Comparison of ENCODE assay signal across 1 cellular context in the genomic region with DNA sequence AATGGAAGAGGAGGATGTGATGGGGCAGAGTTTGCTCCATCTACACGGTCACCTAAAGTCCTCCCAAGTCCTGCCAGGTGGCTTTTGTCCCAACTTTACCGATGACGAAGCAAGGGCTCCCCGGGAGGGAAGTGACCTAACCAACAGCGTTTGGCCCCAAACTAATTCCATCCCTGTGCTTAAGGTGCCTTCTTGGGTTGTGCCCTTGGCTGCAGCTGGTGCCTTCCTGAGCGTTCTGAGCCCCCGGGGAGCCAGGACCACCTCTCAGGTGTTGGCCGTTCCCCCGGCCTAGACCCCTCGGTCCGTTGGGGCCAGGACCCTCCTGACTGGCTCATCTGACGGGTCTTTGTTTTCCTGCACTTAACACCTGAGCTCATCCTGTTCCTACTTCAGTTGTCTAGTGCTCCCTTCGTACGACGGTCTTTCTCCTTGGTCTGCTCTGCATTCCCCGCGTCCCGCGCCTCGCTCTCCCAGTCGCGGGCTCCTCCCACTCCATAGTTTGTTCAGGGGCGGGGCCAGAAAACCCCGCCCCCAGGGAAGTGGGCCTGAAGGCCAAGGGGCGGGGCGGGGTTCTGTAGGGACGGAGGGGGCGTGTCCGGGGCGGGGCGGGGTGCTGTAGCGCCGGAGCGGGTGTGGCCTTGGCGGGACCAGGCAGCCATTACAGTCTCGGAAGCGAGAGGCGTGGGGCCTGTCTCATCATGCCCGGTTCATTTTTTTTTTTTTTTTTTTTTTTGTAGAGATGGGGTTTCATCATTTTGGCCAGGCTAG.
A peak's percentile ranks its signal among the peaks of the same experiment; 100 is the strongest.
TF ChIP-seq lines count a peak whose summit lies in the region.

No MANE protein-coding gene starts in this region.

TF ChIP-seq in HepG2, 621 proteins besides CTCF, POLR2A, EP300 and RAD21 (continued from another document and continues in another):
- no peak for TF ChIP-seq SYNCRIP (IDR thresholded peaks at IDR 0.05; ENCODE audit: insufficient read depth, low read depth, low read length)
- TF ChIP-seq, protein P1, sequence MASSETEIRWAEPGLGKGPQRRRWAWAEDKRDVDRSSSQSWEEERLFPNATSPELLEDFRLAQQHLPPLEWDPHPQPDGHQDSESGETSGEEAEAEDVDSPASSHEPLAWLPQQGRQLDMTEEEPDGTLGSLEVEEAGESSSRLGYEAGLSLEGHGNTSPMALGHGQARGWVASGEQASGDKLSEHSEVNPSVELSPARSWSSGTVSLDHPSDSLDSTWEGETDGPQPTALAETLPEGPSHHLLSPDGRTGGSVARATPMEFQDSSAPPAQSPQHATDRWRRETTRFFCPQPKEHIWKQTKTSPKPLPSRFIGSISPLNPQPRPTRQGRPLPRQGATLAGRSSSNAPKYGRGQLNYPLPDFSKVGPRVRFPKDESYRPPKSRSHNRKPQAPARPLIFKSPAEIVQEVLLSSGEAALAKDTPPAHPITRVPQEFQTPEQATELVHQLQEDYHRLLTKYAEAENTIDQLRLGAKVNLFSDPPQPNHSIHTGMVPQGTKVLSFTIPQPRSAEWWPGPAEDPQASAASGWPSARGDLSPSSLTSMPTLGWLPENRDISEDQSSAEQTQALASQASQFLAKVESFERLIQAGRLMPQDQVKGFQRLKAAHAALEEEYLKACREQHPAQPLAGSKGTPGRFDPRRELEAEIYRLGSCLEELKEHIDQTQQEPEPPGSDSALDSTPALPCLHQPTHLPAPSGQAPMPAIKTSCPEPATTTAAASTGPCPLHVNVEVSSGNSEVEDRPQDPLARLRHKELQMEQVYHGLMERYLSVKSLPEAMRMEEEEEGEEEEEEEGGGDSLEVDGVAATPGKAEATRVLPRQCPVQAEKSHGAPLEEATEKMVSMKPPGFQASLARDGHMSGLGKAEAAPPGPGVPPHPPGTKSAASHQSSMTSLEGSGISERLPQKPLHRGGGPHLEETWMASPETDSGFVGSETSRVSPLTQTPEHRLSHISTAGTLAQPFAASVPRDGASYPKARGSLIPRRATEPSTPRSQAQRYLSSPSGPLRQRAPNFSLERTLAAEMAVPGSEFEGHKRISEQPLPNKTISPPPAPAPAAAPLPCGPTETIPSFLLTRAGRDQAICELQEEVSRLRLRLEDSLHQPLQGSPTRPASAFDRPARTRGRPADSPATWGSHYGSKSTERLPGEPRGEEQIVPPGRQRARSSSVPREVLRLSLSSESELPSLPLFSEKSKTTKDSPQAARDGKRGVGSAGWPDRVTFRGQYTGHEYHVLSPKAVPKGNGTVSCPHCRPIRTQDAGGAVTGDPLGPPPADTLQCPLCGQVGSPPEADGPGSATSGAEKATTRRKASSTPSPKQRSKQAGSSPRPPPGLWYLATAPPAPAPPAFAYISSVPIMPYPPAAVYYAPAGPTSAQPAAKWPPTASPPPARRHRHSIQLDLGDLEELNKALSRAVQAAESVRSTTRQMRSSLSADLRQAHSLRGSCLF (CRISPR knock-in tag; IDR thresholded peaks at IDR 0.05; ENCODE audit: borderline replicate concordance) = no peak
- TF ChIP-seq ZFP90 (CRISPR knock-in tag; IDR thresholded peaks at IDR 0.05; ENCODE audit: borderline replicate concordance) = no peak
- no peak for TF ChIP-seq ZNF563 (CRISPR knock-in tag; IDR thresholded peaks at IDR 0.05)
- no peak for TF ChIP-seq KLF16 (CRISPR knock-in tag; IDR thresholded peaks at IDR 0.05)
- TF ChIP-seq, protein P2, sequence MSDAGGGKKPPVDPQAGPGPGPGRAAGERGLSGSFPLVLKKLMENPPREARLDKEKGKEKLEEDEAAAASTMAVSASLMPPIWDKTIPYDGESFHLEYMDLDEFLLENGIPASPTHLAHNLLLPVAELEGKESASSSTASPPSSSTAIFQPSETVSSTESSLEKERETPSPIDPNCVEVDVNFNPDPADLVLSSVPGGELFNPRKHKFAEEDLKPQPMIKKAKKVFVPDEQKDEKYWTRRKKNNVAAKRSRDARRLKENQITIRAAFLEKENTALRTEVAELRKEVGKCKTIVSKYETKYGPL (CRISPR knock-in tag; IDR thresholded peaks at IDR 0.05) = no peak
- no peak for TF ChIP-seq GATAD1 (CRISPR knock-in tag; IDR thresholded peaks at IDR 0.05)
- TF ChIP-seq SRY (CRISPR knock-in tag; IDR thresholded peaks at IDR 0.05) = no peak
- TF ChIP-seq TEAD3 (CRISPR knock-in tag; optimal IDR thresholded peaks at IDR 0.05; ENCODE audit: borderline replicate concordance) = no peak
- TF ChIP-seq ZC3H13 (CRISPR knock-in tag; IDR thresholded peaks at IDR 0.05) = no peak
- TF ChIP-seq WIZ (CRISPR knock-in tag; IDR thresholded peaks at IDR 0.05) = no peak
- TF ChIP-seq, protein P3, sequence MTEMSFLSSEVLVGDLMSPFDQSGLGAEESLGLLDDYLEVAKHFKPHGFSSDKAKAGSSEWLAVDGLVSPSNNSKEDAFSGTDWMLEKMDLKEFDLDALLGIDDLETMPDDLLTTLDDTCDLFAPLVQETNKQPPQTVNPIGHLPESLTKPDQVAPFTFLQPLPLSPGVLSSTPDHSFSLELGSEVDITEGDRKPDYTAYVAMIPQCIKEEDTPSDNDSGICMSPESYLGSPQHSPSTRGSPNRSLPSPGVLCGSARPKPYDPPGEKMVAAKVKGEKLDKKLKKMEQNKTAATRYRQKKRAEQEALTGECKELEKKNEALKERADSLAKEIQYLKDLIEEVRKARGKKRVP (CRISPR knock-in tag; IDR thresholded peaks at IDR 0.05) = no peak
- TF ChIP-seq, protein P4, sequence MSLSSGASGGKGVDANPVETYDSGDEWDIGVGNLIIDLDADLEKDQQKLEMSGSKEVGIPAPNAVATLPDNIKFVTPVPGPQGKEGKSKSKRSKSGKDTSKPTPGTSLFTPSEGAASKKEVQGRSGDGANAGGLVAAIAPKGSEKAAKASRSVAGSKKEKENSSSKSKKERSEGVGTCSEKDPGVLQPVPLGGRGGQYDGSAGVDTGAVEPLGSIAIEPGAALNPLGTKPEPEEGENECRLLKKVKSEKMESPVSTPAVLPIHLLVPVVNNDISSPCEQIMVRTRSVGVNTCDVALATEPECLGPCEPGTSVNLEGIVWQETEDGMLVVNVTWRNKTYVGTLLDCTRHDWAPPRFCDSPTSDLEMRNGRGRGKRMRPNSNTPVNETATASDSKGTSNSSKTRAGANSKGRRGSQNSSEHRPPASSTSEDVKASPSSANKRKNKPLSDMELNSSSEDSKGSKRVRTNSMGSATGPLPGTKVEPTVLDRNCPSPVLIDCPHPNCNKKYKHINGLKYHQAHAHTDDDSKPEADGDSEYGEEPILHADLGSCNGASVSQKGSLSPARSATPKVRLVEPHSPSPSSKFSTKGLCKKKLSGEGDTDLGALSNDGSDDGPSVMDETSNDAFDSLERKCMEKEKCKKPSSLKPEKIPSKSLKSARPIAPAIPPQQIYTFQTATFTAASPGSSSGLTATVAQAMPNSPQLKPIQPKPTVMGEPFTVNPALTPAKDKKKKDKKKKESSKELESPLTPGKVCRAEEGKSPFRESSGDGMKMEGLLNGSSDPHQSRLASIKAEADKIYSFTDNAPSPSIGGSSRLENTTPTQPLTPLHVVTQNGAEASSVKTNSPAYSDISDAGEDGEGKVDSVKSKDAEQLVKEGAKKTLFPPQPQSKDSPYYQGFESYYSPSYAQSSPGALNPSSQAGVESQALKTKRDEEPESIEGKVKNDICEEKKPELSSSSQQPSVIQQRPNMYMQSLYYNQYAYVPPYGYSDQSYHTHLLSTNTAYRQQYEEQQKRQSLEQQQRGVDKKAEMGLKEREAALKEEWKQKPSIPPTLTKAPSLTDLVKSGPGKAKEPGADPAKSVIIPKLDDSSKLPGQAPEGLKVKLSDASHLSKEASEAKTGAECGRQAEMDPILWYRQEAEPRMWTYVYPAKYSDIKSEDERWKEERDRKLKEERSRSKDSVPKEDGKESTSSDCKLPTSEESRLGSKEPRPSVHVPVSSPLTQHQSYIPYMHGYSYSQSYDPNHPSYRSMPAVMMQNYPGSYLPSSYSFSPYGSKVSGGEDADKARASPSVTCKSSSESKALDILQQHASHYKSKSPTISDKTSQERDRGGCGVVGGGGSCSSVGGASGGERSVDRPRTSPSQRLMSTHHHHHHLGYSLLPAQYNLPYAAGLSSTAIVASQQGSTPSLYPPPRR (CRISPR knock-in tag; IDR thresholded peaks at IDR 0.05; ENCODE audit: borderline replicate concordance) = no peak
- no peak for TF ChIP-seq SRSF4 (IDR thresholded peaks at IDR 0.05; ENCODE audit: low read depth, low read length, poor library complexity, severe bottlenecking)
- no peak for TF ChIP-seq SMAD3 (CRISPR knock-in tag; IDR thresholded peaks at IDR 0.05)
- TF ChIP-seq ZNF598 (CRISPR knock-in tag; IDR thresholded peaks at IDR 0.05; ENCODE audit: borderline replicate concordance) = peak; percentile 29; the same call in 1 of the 2 replicates
- no peak for TF ChIP-seq ZNF530 (CRISPR knock-in tag; IDR thresholded peaks at IDR 0.05; ENCODE audit: low read depth)
- TF ChIP-seq ZNF547 (CRISPR knock-in tag; IDR thresholded peaks at IDR 0.05) = 0 out of 2 replicates have a peak, but pooled peaks have one; percentile 10
- no peak for TF ChIP-seq SOX13 (IDR thresholded peaks at IDR 0.05)
- TF ChIP-seq SOX13 (CRISPR knock-in tag; conservative IDR thresholded peaks at IDR 0.05 in 1 of 2, IDR thresholded peaks at IDR 0.05 in 1 of 2) = no peak
- no peak for TF ChIP-seq ZNF839 (CRISPR knock-in tag; IDR thresholded peaks at IDR 0.05; ENCODE audit: borderline replicate concordance)
- TF ChIP-seq ZNF335 (CRISPR knock-in tag; IDR thresholded peaks at IDR 0.05) = no peak
- TF ChIP-seq ZFP37 (CRISPR knock-in tag; IDR thresholded peaks at IDR 0.05; ENCODE audit: borderline replicate concordance) = no peak
- TF ChIP-seq ZNF296 (CRISPR knock-in tag; conservative IDR thresholded peaks at IDR 0.05) = no peak
- TF ChIP-seq ZNF143 (CRISPR knock-in tag; IDR thresholded peaks at IDR 0.05) = no peak
- no peak for TF ChIP-seq NFATC3 (CRISPR knock-in tag; IDR thresholded peaks at IDR 0.05)
- TF ChIP-seq MXI1 (IDR thresholded peaks at IDR 0.05; ENCODE audit: borderline replicate concordance, low read depth, low read length) = peak; percentile 21; the same call in 1 of the 3 replicates
- 0 out of 2 replicates have a peak, but pooled peaks have one; percentile 5 for TF ChIP-seq ZNF331 (CRISPR knock-in tag; IDR thresholded peaks at IDR 0.05)
- no peak for TF ChIP-seq ETV5 (CRISPR knock-in tag; IDR thresholded peaks at IDR 0.05; ENCODE audit: borderline replicate concordance)
- TF ChIP-seq ATF1 (CRISPR knock-in tag; IDR thresholded peaks at IDR 0.05) = no peak
- 0 out of 2 replicates have a peak, but pooled peaks have one; percentile 16 for TF ChIP-seq ZNF572 (CRISPR knock-in tag; IDR thresholded peaks at IDR 0.05)
- TF ChIP-seq IKZF1 (IDR thresholded peaks at IDR 0.05) = no peak
- no peak for TF ChIP-seq ZNF382 (CRISPR knock-in tag; IDR thresholded peaks at IDR 0.05; ENCODE audit: borderline replicate concordance)
- no peak for TF ChIP-seq GATA4 (IDR thresholded peaks at IDR 0.05; ENCODE audit: borderline replicate concordance, low read depth)
- no peak for TF ChIP-seq ZNF431 (CRISPR knock-in tag; IDR thresholded peaks at IDR 0.05; ENCODE audit: borderline replicate concordance, low read depth)
- TF ChIP-seq IKZF4 (CRISPR knock-in tag; IDR thresholded peaks at IDR 0.05; ENCODE audit: borderline replicate concordance, low read depth, not compliant biosample characterization) = peak; percentile 25
- peak; percentile 67; the same call in 1 of the 2 replicates for TF ChIP-seq SP5 (CRISPR knock-in tag; IDR thresholded peaks at IDR 0.05; ENCODE audit: borderline replicate concordance, low read depth)
- no peak for TF ChIP-seq ZBTB1 (CRISPR knock-in tag; IDR thresholded peaks at IDR 0.05; ENCODE audit: borderline replicate concordance)
- TF ChIP-seq KLF6 (CRISPR knock-in tag; IDR thresholded peaks at IDR 0.05) = no peak
- TF ChIP-seq, protein P5, sequence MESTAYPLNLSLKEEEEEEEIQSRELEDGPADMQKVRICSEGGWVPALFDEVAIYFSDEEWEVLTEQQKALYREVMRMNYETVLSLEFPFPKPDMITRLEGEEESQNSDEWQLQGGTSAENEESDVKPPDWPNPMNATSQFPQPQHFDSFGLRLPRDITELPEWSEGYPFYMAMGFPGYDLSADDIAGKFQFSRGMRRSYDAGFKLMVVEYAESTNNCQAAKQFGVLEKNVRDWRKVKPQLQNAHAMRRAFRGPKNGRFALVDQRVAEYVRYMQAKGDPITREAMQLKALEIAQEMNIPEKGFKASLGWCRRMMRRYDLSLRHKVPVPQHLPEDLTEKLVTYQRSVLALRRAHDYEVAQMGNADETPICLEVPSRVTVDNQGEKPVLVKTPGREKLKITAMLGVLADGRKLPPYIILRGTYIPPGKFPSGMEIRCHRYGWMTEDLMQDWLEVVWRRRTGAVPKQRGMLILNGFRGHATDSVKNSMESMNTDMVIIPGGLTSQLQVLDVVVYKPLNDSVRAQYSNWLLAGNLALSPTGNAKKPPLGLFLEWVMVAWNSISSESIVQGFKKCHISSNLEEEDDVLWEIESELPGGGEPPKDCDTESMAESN (CRISPR knock-in tag; conservative IDR thresholded peaks at IDR 0.05) = no peak
- TF ChIP-seq KAT2B (IDR thresholded peaks at IDR 0.05; ENCODE audit: borderline replicate concordance, low read depth, low read length) = no peak
- no peak for TF ChIP-seq ARNTL (CRISPR knock-in tag; IDR thresholded peaks at IDR 0.05)
- peak; percentile 32; the same call in 1 of the 2 replicates for TF ChIP-seq BORCS8-MEF2B (CRISPR knock-in tag; IDR thresholded peaks at IDR 0.05)
- no peak for TF ChIP-seq ZFY (CRISPR knock-in tag; IDR thresholded peaks at IDR 0.05)
- TF ChIP-seq, protein P6, sequence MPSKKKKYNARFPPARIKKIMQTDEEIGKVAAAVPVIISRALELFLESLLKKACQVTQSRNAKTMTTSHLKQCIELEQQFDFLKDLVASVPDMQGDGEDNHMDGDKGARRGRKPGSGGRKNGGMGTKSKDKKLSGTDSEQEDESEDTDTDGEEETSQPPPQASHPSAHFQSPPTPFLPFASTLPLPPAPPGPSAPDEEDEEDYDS (CRISPR knock-in tag; IDR thresholded peaks at IDR 0.05) = peak; percentile 62
- no peak for TF ChIP-seq ELF3 (CRISPR knock-in tag; IDR thresholded peaks at IDR 0.05)
- TF ChIP-seq ZNF136 (CRISPR knock-in tag; IDR thresholded peaks at IDR 0.05; ENCODE audit: low read depth) = no peak
- TF ChIP-seq ZZZ3 (CRISPR knock-in tag; IDR thresholded peaks at IDR 0.05; ENCODE audit: borderline replicate concordance) = no peak
- TF ChIP-seq RBM39 (IDR thresholded peaks at IDR 0.05; ENCODE audit: low read depth, low read length, poor library complexity, severe bottlenecking) = no peak
- TF ChIP-seq CREB1 (IDR thresholded peaks at IDR 0.05) = no peak
- TF ChIP-seq CREB1 (CRISPR knock-in tag; IDR thresholded peaks at IDR 0.05) = no peak
- TF ChIP-seq ZNF256 (CRISPR knock-in tag; conservative IDR thresholded peaks at IDR 0.05) = no peak
- TF ChIP-seq ZFX (CRISPR knock-in tag; IDR thresholded peaks at IDR 0.05; ENCODE audit: low read depth) = no peak
- TF ChIP-seq TAF1 (CRISPR knock-in tag; IDR thresholded peaks at IDR 0.05) = peak; percentile 46; the same call in 1 of the 2 replicates
- TF ChIP-seq, protein P7, sequence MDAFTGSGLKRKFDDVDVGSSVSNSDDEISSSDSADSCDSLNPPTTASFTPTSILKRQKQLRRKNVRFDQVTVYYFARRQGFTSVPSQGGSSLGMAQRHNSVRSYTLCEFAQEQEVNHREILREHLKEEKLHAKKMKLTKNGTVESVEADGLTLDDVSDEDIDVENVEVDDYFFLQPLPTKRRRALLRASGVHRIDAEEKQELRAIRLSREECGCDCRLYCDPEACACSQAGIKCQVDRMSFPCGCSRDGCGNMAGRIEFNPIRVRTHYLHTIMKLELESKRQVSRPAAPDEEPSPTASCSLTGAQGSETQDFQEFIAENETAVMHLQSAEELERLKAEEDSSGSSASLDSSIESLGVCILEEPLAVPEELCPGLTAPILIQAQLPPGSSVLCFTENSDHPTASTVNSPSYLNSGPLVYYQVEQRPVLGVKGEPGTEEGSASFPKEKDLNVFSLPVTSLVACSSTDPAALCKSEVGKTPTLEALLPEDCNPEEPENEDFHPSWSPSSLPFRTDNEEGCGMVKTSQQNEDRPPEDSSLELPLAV (CRISPR knock-in tag; conservative IDR thresholded peaks at IDR 0.05; ENCODE audit: low read depth) = no peak
- TF ChIP-seq ZNF230 (CRISPR knock-in tag; IDR thresholded peaks at IDR 0.05) = no peak
- TF ChIP-seq HNRNPLL (IDR thresholded peaks at IDR 0.05; ENCODE audit: low read depth, low read length, poor library complexity, severe bottlenecking) = no peak
